Comparison of ENCODE assay signal across 14 cellular contexts in the genomic region with DNA sequence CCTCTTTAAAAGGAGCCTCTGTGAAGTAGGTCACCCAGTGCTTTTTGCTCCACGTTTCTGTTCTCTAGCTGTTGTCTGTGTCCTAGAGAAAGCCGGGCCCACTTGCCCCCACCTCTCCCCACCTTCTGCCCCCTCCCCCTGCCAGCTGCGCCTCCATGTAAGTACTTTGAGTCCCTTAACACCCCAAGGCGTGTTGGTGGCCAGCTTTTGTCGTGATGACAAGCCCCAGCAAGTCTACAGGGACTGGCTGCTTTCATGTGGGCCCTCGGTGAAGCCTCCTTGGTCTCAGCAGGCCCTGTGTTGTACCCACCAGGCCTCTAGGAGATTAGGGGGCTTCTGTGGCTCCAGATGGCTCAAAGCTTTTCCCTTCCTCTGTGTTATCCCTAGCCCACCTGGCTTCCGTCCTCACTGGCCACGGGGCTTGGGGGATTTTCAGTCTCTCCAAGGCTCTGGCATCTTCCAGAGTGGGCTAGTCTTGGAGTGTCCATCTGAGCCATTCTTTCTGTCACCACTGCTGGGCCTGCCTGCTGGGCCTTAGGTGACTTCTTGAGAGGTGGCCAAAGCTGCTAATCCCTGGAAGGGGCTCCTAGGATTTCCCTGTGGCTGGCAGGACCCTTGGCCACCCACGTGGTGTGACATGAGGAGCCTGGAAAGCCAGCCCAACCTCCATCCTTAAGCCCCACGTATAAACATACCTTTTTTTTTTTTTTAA. TPM values are rescaled to one million over a fixed set of nuclear protein-coding genes. Genes with fewer than 3 reads are reported as not detected.
DNase-seq lines count a peak whose midpoint lies in the region; ATAC-seq and TF ChIP-seq lines count a peak whose summit lies in the region.
"Had no signal": no experiment of that assay in that cellular context is flagged by ENCODE, and none has a peak within 500 bp of the region (broad histone marks: within the 10 kb centered on the region; RNA-seq: fewer than 3 reads in every experiment).

No MANE protein-coding gene starts in this region.

- POLR2A ChIA-PET in CD4-positive, alpha-beta T cell (lab: Charles Lee) = no interaction called here

- H3K36me3 Mint-ChIP-seq in CD4-positive, alpha-beta T cell (ENCODE audit: low read depth) = no peaks in the 10 kb centered on the region
- H3K36me3 Mint-ChIP-seq: natural killer cell treated with Interleukin-12 subunit alpha and Interleukin-12 subunit beta and Interleukin-15 and Interleukin-18, amount 100 ng/mL, for 72 hours had no signal

- no peak overlapping the region for H3K4me3 Mint-ChIP-seq in CD4-positive, alpha-beta T cell
- H3K4me3 Mint-ChIP-seq: natural killer cell treated with Interleukin-12 subunit alpha and Interleukin-12 subunit beta and Interleukin-15 and Interleukin-18, amount 100 ng/mL, for 72 hours had no signal

- TF ChIP-seq CTCF in colonic mucosa (IDR thresholded peaks at IDR 0.05) = no peak
- TF ChIP-seq CTCF in stomach (IDR thresholded peaks at IDR 0.05) = no peak
- no peak for TF ChIP-seq CTCF in CD4-positive, alpha-beta T cell (IDR thresholded peaks at IDR 0.05)

- H3K9ac ChIP-seq in colonic mucosa (ENCODE audit: low read depth in 2 of 2, low read length in 2 of 2) = peak overlapping the region; percentile 23 to 26

- CTCF ChIA-PET in CD4-positive, alpha-beta T cell (lab: Charles Lee) = no interaction called here

- intact Hi-C loops in colonic mucosa (cut with DNase I) (no loop called here), stomach (cut with DNase I; ENCODE audit: low total_unique reads) (no loop called here)
- intact Hi-C loops in CD4-positive, alpha-beta T cell (cut with DNase I, micrococcal nuclease) = no loop called here

- whole genome bisulfite sequencing in mesodermal cell (ENCODE audit: insufficient coverage in 2 of 2), 2 experiments = 80 to 87% methylated on average over 8 to 9 of the region's 10 CpGs
- WGBS in stomach, 5 donors = 53 to 59% (median 58%) methylated on average over 10 of the region's 10 CpGs

- no peaks in the 10 kb centered on the region for H3K9me3 Mint-ChIP-seq in CD4-positive, alpha-beta T cell
- H3K9me3 Mint-ChIP-seq: natural killer cell treated with Interleukin-12 subunit alpha and Interleukin-12 subunit beta and Interleukin-15 and Interleukin-18, amount 100 ng/mL, for 72 hours had no signal

- H3K27ac Mint-ChIP-seq in CD4-positive, alpha-beta T cell = no peak overlapping the region
- H3K27ac Mint-ChIP-seq: natural killer cell treated with Interleukin-12 subunit alpha and Interleukin-12 subunit beta and Interleukin-15 and Interleukin-18, amount 100 ng/mL, for 72 hours had no signal

- H3K4me3 ChIP-seq in colonic mucosa (no peak overlapping the region), mesodermal cell (ENCODE audit: extremely low read depth, insufficient read depth, low read length, poor library complexity, severe bottlenecking) (no peak overlapping the region), stomach (no peak overlapping the region)

- ATAC-seq in CD4-positive, alpha-beta T cell (ENCODE audit: poor library complexity) = no peak
- ATAC-seq: natural killer cell treated with Interleukin-12 subunit alpha and Interleukin-12 subunit beta and Interleukin-15 and Interleukin-18, amount 100 ng/mL, for 72 hours had no signal

- H3K27ac ChIP-seq in colonic mucosa = peak overlapping the region; percentile 69
- peak overlapping the region; percentile 29 for H3K27ac ChIP-seq in mesodermal cell (ENCODE audit: low read depth, low read length, severe bottlenecking)
- peak overlapping the region; percentile 55 to 87 (median 82) for H3K27ac ChIP-seq in stomach
- H3K27ac ChIP-seq in CD4-positive, alpha-beta T cell (ENCODE audit: low read depth, low read length) = no peak overlapping the region

- H3K36me3 ChIP-seq in colonic mucosa = no peaks in the 10 kb centered on the region
- H3K36me3 ChIP-seq in mesodermal cell (ENCODE audit: control insufficient read depth, insufficient read depth, low read length) = peaks cover 17% of the 10 kb centered on the region
- H3K36me3 ChIP-seq in stomach = no peaks in the 10 kb centered on the region
- H3K36me3 ChIP-seq: BE2C had no signal

- H3K27me3 Mint-ChIP-seq in CD4-positive, alpha-beta T cell = no peaks in the 10 kb centered on the region
- H3K27me3 Mint-ChIP-seq: natural killer cell treated with Interleukin-12 subunit alpha and Interleukin-12 subunit beta and Interleukin-15 and Interleukin-18, amount 100 ng/mL, for 72 hours had no signal

- DNase-seq in NCI-H82 (lab: John Stamatoyannopoulos, UW) (peak; percentile 96), colonic mucosa (no peak), stomach (no peak), SW480 (ENCODE audit: low spot score) (no peak), NCI-H1694 (lab: John Stamatoyannopoulos, UW) (no peak)
- no peak for DNase-seq in NK-92 treated with Interleukin-12 subunit alpha and Interleukin-12 subunit beta, amount 100 ng/mL, for 24 hours (lab: John Stamatoyannopoulos, UW)
- no peak for DNase-seq in CD4-positive, alpha-beta T cell
- DNase-seq: activated CD4-positive, alpha-beta T cell treated with anti-CD3 and anti-CD28 coated beads, Interleukin-2, amount 50 U/mL, for 48 hours; BE2C; cerebellar nuclear complex; H7; NCI-H2227 treated with DMSO at 0.1 percent for 48 hours had no signal

- TF ChIP-seq POLR2A in stomach (IDR thresholded peaks at IDR 0.05) = no peak

- no peaks in the 10 kb centered on the region for H3K4me1 Mint-ChIP-seq in CD4-positive, alpha-beta T cell (ENCODE audit: low read depth)

- no peaks in the 10 kb centered on the region for H3K9me3 ChIP-seq in colonic mucosa
- H3K9me3 ChIP-seq in mesodermal cell (ENCODE audit: control insufficient read depth, low read length) = no peaks in the 10 kb centered on the region
- H3K9me3 ChIP-seq in stomach = no peaks in the 10 kb centered on the region
- no peaks in the 10 kb centered on the region for H3K9me3 ChIP-seq in CD4-positive, alpha-beta T cell (ENCODE audit: control insufficient read depth, low read length)
- H3K9me3 ChIP-seq: BE2C had no signal

- TF ChIP-seq EP300 in stomach (IDR thresholded peaks at IDR 0.05) = no peak

- H3K27me3 ChIP-seq in colonic mucosa (no peaks in the 10 kb centered on the region), stomach (no peaks in the 10 kb centered on the region)
- no peaks in the 10 kb centered on the region for H3K27me3 ChIP-seq in CD4-positive, alpha-beta T cell (ENCODE audit: control insufficient read depth, insufficient read depth, low read length)
- H3K27me3 ChIP-seq: BE2C had no signal

- peaks cover 36% of the 10 kb centered on the region for H3K4me1 ChIP-seq in colonic mucosa
- peaks cover 67% of the 10 kb centered on the region for H3K4me1 ChIP-seq in mesodermal cell (ENCODE audit: control insufficient read depth, insufficient read depth, low read length, poor library complexity, severe bottlenecking)
- H3K4me1 ChIP-seq in stomach = peaks cover 82 to 100% (median 95%) of the 10 kb centered on the region in 4 donors

RNA-seq across cellular contexts. Expression of a gene that starts 1.2 kb away (rescaled TPM):
- total RNA-seq in colonic mucosa = 10 to 100 TPM; 37.4 to 51.3 TPM
- polyA plus RNA-seq in mesodermal cell (2013, experiment 1 of 2) = 42.0 TPM
- polyA plus RNA-seq in mesodermal cell (2013, experiment 2 of 2) = 35.8 TPM
- 10 to 100 TPM; 14.2 to 32.9 (median 21.6) TPM for total RNA-seq in stomach
- polyA plus RNA-seq in stomach = 10 to 100 TPM in 1 of 3 donors, 1 to 10 TPM in 2; 6.4 to 15.3 (median 7.2) TPM
- total RNA-seq in CD4-positive, alpha-beta T cell = 1 to 10 TPM; 1.1 to 1.6 TPM

RNA-seq across cellular contexts. Expression of a gene that starts 57.2 kb away (rescaled TPM):
- total RNA-seq in colonic mucosa (1,000 to 10,000 TPM; 1,643 to 1,700 TPM), stomach (1,000 to 10,000 TPM in 4 of 5 donors, 100 to 1,000 TPM in 1; 899 to 3,971 (median 1,858) TPM)
- 2,100 TPM for polyA plus RNA-seq in mesodermal cell (2013, experiment 1 of 2)
- polyA plus RNA-seq in mesodermal cell (2013, experiment 2 of 2) = 1,972 TPM
- 1,000 to 10,000 TPM; 4,327 to 6,427 (median 4,820) TPM for polyA plus RNA-seq in stomach
- total RNA-seq in CD4-positive, alpha-beta T cell = 1,000 to 10,000 TPM; 5,224 to 5,317 TPM

Comparison
In these comparisons a context has a peak if more than half of its experiments do, and no peak if none do; other contexts are left out.
1. RNA of a gene that starts 1.2 kb away (total RNA-seq): 37.4 to 51.3 TPM in colonic mucosa and 14.2 to 32.9 TPM in stomach; 1.1 to 1.6 TPM in CD4-positive, alpha-beta T cell; every median in the first group is over 4 times any median in the second.